ENCODE assay signal across 8 cellular contexts in the genomic region with DNA sequence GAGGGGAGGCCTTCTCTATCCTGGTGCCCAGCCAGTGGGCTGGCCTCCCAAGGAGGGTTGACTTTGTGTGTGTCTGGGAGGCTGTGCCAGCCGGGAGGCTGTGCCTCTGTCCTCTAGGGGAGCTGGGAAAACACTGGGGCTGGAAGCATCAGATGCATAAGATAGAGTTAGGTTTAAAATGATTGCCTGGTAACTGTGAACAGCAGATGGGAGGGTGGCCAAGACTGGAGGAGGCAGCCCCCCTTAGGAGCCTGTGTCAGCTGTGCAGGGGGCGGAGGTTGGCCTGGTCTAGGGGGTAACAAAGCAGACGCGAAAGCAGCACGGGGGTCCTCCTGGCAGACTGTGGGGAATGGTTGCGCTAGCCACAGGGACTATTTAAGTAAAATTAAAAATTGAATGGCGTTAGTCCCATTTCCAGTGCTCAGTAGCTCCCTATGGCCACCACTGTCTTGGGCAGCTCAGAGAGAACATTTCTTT. TPM values are rescaled to one million over a fixed set of nuclear protein-coding genes. Genes with fewer than 3 reads are reported as not detected.
DNase-seq lines count a peak whose midpoint lies in the region; ATAC-seq and TF ChIP-seq lines count a peak whose summit lies in the region.

No MANE protein-coding gene starts in this region.

- H3K27ac Mint-ChIP-seq in activated T-helper 17 cell treated with anti-CD3 and anti-CD28 coated beads, Interleukin-2, amount 50 U/mL, for 72 hours: peak overlapping the region; percentile 89

- peaks cover 0 to 4% (median 0%) of the 10 kb centered on the region in 4 donors for H3K9me3 ChIP-seq in stomach

- peaks cover 13% of the 10 kb centered on the region for H3K4me1 Mint-ChIP-seq in activated T-helper 17 cell treated with anti-CD3 and anti-CD28 coated beads, Interleukin-2, amount 50 U/mL, for 72 hours

- H3K79me2 ChIP-seq in ACC112 (ENCODE audit: control insufficient read depth, insufficient read depth, low read length, unreplicated experiment): peaks cover 15% of the 10 kb centered on the region

- peaks cover 59% of the 10 kb centered on the region for H3K36me3 Mint-ChIP-seq in activated T-helper 17 cell treated with anti-CD3 and anti-CD28 coated beads, Interleukin-2, amount 50 U/mL, for 72 hours (ENCODE audit: low read depth)

- WGBS in stomach, 5 donors: 54 to 71% (median 64%) methylated on average over 6 to 7 of the region's 7 CpGs

- no peak for ATAC-seq in activated T-helper 17 cell treated with anti-CD3 and anti-CD28 coated beads, Interleukin-2, amount 50 U/mL, for 72 hours (replicated peaks)
- no peak for ATAC-seq in GM21717 (IDR thresholded peaks at IDR 0.05; ENCODE audit: unreplicated experiment)

- no peaks in the 10 kb centered on the region for H3K27me3 ChIP-seq in ACC112 (ENCODE audit: insufficient read depth, low read length)
- no peaks in the 10 kb centered on the region for H3K27me3 ChIP-seq in H7 (ENCODE audit: control insufficient read depth, insufficient read depth, low read length)
- no peaks in the 10 kb centered on the region for H3K27me3 ChIP-seq in stomach

- peak overlapping the region; percentile 88 for H3K4me3 Mint-ChIP-seq in activated T-helper 17 cell treated with anti-CD3 and anti-CD28 coated beads, Interleukin-2, amount 50 U/mL, for 72 hours

- TF ChIP-seq POLR2A in stomach (IDR thresholded peaks at IDR 0.05): no peak

- TF ChIP-seq CTCF in stomach (IDR thresholded peaks at IDR 0.05): no peak

- intact Hi-C loops in stomach (cut with DNase I; ENCODE audit: low total_unique reads): no loop called here

- H3K36me3 ChIP-seq in ACC112 (ENCODE audit: insufficient read depth, low read length): peaks cover 24% of the 10 kb centered on the region
- H3K36me3 ChIP-seq in H7 (replicated peaks; ENCODE audit: control insufficient read depth, insufficient read depth, low read length): peaks cover 8% of the 10 kb centered on the region
- peaks cover 27 to 40% (median 39%) of the 10 kb centered on the region in 4 donors for H3K36me3 ChIP-seq in stomach

- peak overlapping the region; percentile 91 for H3K4me3 ChIP-seq in ACC112 (ENCODE audit: low read depth, low read length)
- H3K4me3 ChIP-seq in H7 (ENCODE audit: insufficient read depth, low read depth, low read length): peak overlapping the region; percentile 61
- H3K4me3 ChIP-seq in iPS-11a (ENCODE audit: low read depth, low read length): peak overlapping the region; percentile 54
- peak overlapping the region; percentile 75 to 94 (median 90) for H3K4me3 ChIP-seq in stomach

- H2AFZ ChIP-seq in ACC112 (ENCODE audit: low read length, unreplicated experiment): peak overlapping the region; percentile 23

- peaks cover 8% of the 10 kb centered on the region for H3K4me1 ChIP-seq in ACC112 (ENCODE audit: control insufficient read depth, insufficient read depth, low read length, unreplicated experiment)
- H3K4me1 ChIP-seq in stomach: peaks cover 19 to 27% (median 23%) of the 10 kb centered on the region in 4 donors

- no peaks in the 10 kb centered on the region for H3K27me3 Mint-ChIP-seq in activated T-helper 17 cell treated with anti-CD3 and anti-CD28 coated beads, Interleukin-2, amount 50 U/mL, for 72 hours

- TF ChIP-seq EP300 in stomach (IDR thresholded peaks at IDR 0.05): no peak

- no peak for DNase-seq in H7
- DNase-seq in stomach: peak; percentile 30
- DNase-seq in NCI-H2196 treated with DMSO at 0.1 percent for 48 hours (lab: John Stamatoyannopoulos, UW; ENCODE audit: unreplicated experiment): no peak
- no peak for DNase-seq in kidney glomerular epithelial cell (lab: John Stamatoyannopoulos, UW)

- H3K27ac ChIP-seq in ACC112 (ENCODE audit: low read depth, low read length): no peak overlapping the region
- peak overlapping the region in 4 of 5 donors; percentile 95 to 98 (median 96) for H3K27ac ChIP-seq in stomach

- no peaks in the 10 kb centered on the region for H3K9me3 Mint-ChIP-seq in activated T-helper 17 cell treated with anti-CD3 and anti-CD28 coated beads, Interleukin-2, amount 50 U/mL, for 72 hours

RNA-seq across cellular contexts. Expression of gene ING5, which starts 1.3 kb away (rescaled TPM):
- 41.2 and 41.4 TPM in 2 replicates for total RNA-seq in H7 (2014; rRNA removed; shearing (Covaris generic))
- total RNA-seq in activated T-helper 17 cell treated with anti-CD3 and anti-CD28 coated beads, Interleukin-2, amount 50 U/mL, for 72 hours: 10 to 100 TPM; 43.5 to 52.3 TPM
- total RNA-seq in stomach: 100 to 1,000 TPM in 2 of 5 donors, 10 to 100 TPM in 3; 29.0 to 160 (median 35.4) TPM
- 10 to 100 TPM; 19.9 to 39.0 (median 25.1) TPM for polyA plus RNA-seq in stomach

RNA-seq across cellular contexts. Expression of gene DTYMK, which starts 16.6 kb away (rescaled TPM):
- 64.1 and 78.2 TPM in 2 replicates for total RNA-seq in H7 (2014; rRNA removed; shearing (Covaris generic))
- total RNA-seq in activated T-helper 17 cell treated with anti-CD3 and anti-CD28 coated beads, Interleukin-2, amount 50 U/mL, for 72 hours: 100 to 1,000 TPM in 1 of 2 donors, 10 to 100 TPM in 1; 55.5 to 107 TPM
- total RNA-seq in stomach: 10 to 100 TPM in 3 of 5 donors, 1 to 10 TPM in 2; 3.5 to 50.0 (median 14.1) TPM
- 10 to 100 TPM; 16.5 to 29.9 (median 26.9) TPM for polyA plus RNA-seq in stomach

RNA-seq across cellular contexts. Expression of gene D2HGDH, which starts 31.3 kb away (rescaled TPM):
- 23.5 and 26.3 TPM in 2 replicates for total RNA-seq in H7 (2014; rRNA removed; shearing (Covaris generic))
- 10 to 100 TPM; 16.0 to 32.7 TPM for total RNA-seq in activated T-helper 17 cell treated with anti-CD3 and anti-CD28 coated beads, Interleukin-2, amount 50 U/mL, for 72 hours
- total RNA-seq in stomach: 100 to 1,000 TPM in 1 of 5 donors, 10 to 100 TPM in 4; 17.3 to 369 (median 31.2) TPM
- 10 to 100 TPM; 19.1 to 35.4 (median 19.1) TPM for polyA plus RNA-seq in stomach
